ENCODE assay signal across 21 cellular contexts in genomic region chr1:76607712-76608111, GRCh38.
"Had no signal": no experiment of that assay in that cellular context is flagged by ENCODE, and none has a peak within 500 bp of the region (broad histone marks: within the 10 kb centered on the region; RNA-seq: fewer than 3 reads in every experiment).

No MANE protein-coding gene starts in this region.

- H3K27me3 ChIP-seq: thyroid gland had no signal

- H3K9me3 ChIP-seq: thyroid gland had no signal

- H3K27ac ChIP-seq: parathyroid adenoma, thyroid gland, VCaP had no signal

- H3K4me3 Mint-ChIP-seq: activated CD4-positive, alpha-beta T cell treated with anti-CD3 and anti-CD28 coated beads, Interleukin-2, amount 10 ng/mL, durations not matched to agents 7 days and 5 days; activated CD8-positive, alpha-beta T cell treated with anti-CD3 and anti-CD28 coated beads for 36 hours; brain; nephron progenitor cell; stimulated activated naive CD8-positive, alpha-beta T cell treated with anti-CD3 and anti-CD28 coated beads, Interleukin-15, Interleukin-2, amounts not matched to agents 100 ng/mL and 50 ng/mL, for 24 hours had no signal

- DNase-seq: activated CD4-positive, alpha-beta T cell treated with anti-CD3 and anti-CD28 coated beads, Interleukin-2, amount 10 ng/mL, durations not matched to agents 7 days and 5 days; activated CD4-positive, CD25-positive, alpha-beta regulatory T cell treated with anti-CD3 and anti-CD28 coated beads, Interleukin-2, amount 50 U/mL, for 72 hours; activated CD8-positive, alpha-beta T cell treated with anti-CD3 and anti-CD28 coated beads for 36 hours; aorta; caudate nucleus; dermis blood vessel endothelial cell; effector memory CD4-positive, alpha-beta T cell; foreskin melanocyte; glutamatergic neuron; nephron progenitor cell; nucleus accumbens; right cardiac atrium; stimulated activated CD4-positive, alpha-beta T cell treated with anti-CD3 and anti-CD28 coated beads, Interleukin-1b, Interleukin-23, amount 100 ng/mL, for 48 hours; substantia nigra; T1000; thyroid gland had no signal

- H3K9ac ChIP-seq: parathyroid adenoma had no signal

- H2AFZ ChIP-seq: parathyroid adenoma had no signal

- H3K79me2 ChIP-seq: parathyroid adenoma had no signal

- H3K27me3 Mint-ChIP-seq: activated CD4-positive, alpha-beta T cell treated with anti-CD3 and anti-CD28 coated beads, Interleukin-2, amount 10 ng/mL, durations not matched to agents 7 days and 5 days; activated CD8-positive, alpha-beta T cell treated with anti-CD3 and anti-CD28 coated beads for 36 hours; stimulated activated naive CD8-positive, alpha-beta T cell treated with anti-CD3 and anti-CD28 coated beads, Interleukin-15, Interleukin-2, amounts not matched to agents 100 ng/mL and 50 ng/mL, for 24 hours had no signal

- H3K36me3 Mint-ChIP-seq: activated naive CD4-positive, alpha-beta T cell treated with anti-CD3 and anti-CD28 coated beads, Interleukin-2, amount 50 U/mL, for 72 hours; brain had no signal

- H3K36me3 ChIP-seq: thyroid gland had no signal

- H3K4me3 ChIP-seq: thyroid gland had no signal

- H3K9me3 Mint-ChIP-seq: activated CD4-positive, alpha-beta T cell treated with anti-CD3 and anti-CD28 coated beads, Interleukin-2, amount 10 ng/mL, durations not matched to agents 7 days and 5 days; activated CD8-positive, alpha-beta T cell treated with anti-CD3 and anti-CD28 coated beads for 36 hours; activated naive CD4-positive, alpha-beta T cell treated with anti-CD3 and anti-CD28 coated beads, Interleukin-2, amount 50 U/mL, for 72 hours; brain; nephron progenitor cell; stimulated activated naive CD8-positive, alpha-beta T cell treated with anti-CD3 and anti-CD28 coated beads, Interleukin-15, Interleukin-2, amounts not matched to agents 100 ng/mL and 50 ng/mL, for 24 hours had no signal

- H3K4me1 Mint-ChIP-seq: activated CD4-positive, alpha-beta T cell treated with anti-CD3 and anti-CD28 coated beads, Interleukin-2, amount 10 ng/mL, durations not matched to agents 7 days and 5 days had no signal

- H3K27ac Mint-ChIP-seq: activated CD4-positive, alpha-beta T cell treated with anti-CD3 and anti-CD28 coated beads, Interleukin-2, amount 10 ng/mL, durations not matched to agents 7 days and 5 days; activated CD8-positive, alpha-beta T cell treated with anti-CD3 and anti-CD28 coated beads for 36 hours; activated naive CD4-positive, alpha-beta T cell treated with anti-CD3 and anti-CD28 coated beads, Interleukin-2, amount 50 U/mL, for 72 hours; stimulated activated naive CD8-positive, alpha-beta T cell treated with anti-CD3 and anti-CD28 coated beads, Interleukin-15, Interleukin-2, amounts not matched to agents 100 ng/mL and 50 ng/mL, for 24 hours had no signal

- H3K4me1 ChIP-seq: parathyroid adenoma, thyroid gland had no signal
